8 cellular contexts compared by ENCODE assay signal in the genomic region with DNA sequence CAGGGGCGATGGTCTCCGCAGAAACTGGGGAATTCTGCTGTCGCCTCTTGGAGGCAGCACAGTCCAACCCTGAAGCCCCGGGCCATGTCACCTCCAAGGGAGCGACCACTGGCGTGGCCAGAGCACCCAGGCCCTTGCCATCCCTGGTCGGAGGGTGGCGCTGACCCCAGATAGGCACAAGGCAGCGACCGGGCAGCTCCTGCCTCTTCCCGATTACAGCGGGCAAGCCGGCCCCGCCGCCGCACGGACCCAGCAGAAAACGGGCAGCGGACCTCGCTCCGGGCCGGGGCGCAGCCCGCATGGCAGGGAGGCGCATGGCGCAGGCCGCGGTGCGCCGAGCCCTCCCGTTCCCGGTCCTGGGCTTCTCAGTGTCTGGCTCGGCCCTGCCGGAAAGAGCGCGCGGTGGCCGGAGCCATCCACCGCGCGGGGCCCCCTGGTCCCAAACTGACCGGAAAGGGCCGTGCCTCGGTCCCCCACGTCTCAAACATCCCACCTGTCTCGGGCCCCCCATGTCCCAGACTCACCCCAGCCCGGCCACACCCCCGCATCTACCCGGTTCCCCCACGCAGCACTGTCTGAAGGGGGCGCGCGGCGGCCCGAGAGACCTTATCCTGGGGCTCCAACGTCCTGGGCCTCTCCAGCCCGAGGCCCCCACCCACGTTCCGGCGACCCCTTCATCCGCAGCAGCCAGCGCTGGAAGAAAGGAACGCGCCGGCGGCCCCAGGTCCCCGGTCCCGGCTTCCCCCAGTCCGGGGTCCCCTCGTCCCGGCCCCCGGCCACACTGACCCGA. TPM values are rescaled to one million over a fixed set of nuclear protein-coding genes. Genes with fewer than 3 reads are reported as not detected.
DNase-seq lines count a peak whose midpoint lies in the region; ATAC-seq and TF ChIP-seq lines count a peak whose summit lies in the region.

No MANE protein-coding gene starts in this region.

- H3K27me3 Mint-ChIP-seq in effector memory CD8-positive, alpha-beta T cell, result peaks cover 17 to 38% of the 10 kb centered on the region in 2 donors
- peaks cover 8% of the 10 kb centered on the region for H3K27me3 Mint-ChIP-seq in mesothelial cell of epicardium (ENCODE audit: low read depth)
- H3K27me3 Mint-ChIP-seq in CD4-positive, alpha-beta T cell, result peaks cover 27% of the 10 kb centered on the region

- CTCF ChIA-PET in AG04450 (lab: Charles Lee), result interaction anchor here (0.7 to 0.9 kb wide), 2 partner anchors 16 to 91 kb away, joined by 3 read pairs; no protein-coding TSS in a partner anchor
- CTCF ChIA-PET in CD4-positive, alpha-beta T cell (lab: Charles Lee), result no interaction called here

- no peaks in the 10 kb centered on the region; the same call in 1 of the 2 replicates for H3K9me3 ChIP-seq in AG04450 (ENCODE audit: control insufficient read depth, insufficient read depth, low read length)
- H3K9me3 ChIP-seq in CD4-positive, alpha-beta T cell (ENCODE audit: control insufficient read depth, low read length), result no peaks in the 10 kb centered on the region

- ATAC-seq in effector memory CD8-positive, alpha-beta T cell (replicated peaks), result no peak
- ATAC-seq in GM19324 (IDR thresholded peaks at IDR 0.05; ENCODE audit: low FRiP score, unreplicated experiment), result no peak
- no peak for ATAC-seq in CD4-positive, alpha-beta T cell (ENCODE audit: poor library complexity)

- DNase-seq in AG04450 (ENCODE audit: low read depth, low spot score), result no peak
- peak; percentile 37 for DNase-seq in RPMI7951 (ENCODE audit: low read depth)
- no peak for DNase-seq in effector memory CD8-positive, alpha-beta T cell
- DNase-seq in mesothelial cell of epicardium (ENCODE audit: low spot score in 2 of 2, unreplicated experiment in 2 of 2), result no peak
- no peak for DNase-seq in activated CD4-positive, alpha-beta T cell treated with anti-CD3 and anti-CD28 coated beads for 1 hour
- no peak for DNase-seq in CD4-positive, alpha-beta T cell

- peak; percentile 32; the same call in 1 of the 2 replicates for TF ChIP-seq CTCF in AG04450 (IDR thresholded peaks at IDR 0.05; ENCODE audit: low read depth, low read length)
- peak; percentile 18; the same call in 1 of the 2 replicates for TF ChIP-seq CTCF in GM12875 (IDR thresholded peaks at IDR 0.05; ENCODE audit: borderline replicate concordance, insufficient read depth, low read depth, low read length)
- no peak for TF ChIP-seq CTCF in mesothelial cell of epicardium (IDR thresholded peaks at IDR 0.05; ENCODE audit: unreplicated experiment)
- TF ChIP-seq CTCF in CD4-positive, alpha-beta T cell (IDR thresholded peaks at IDR 0.05), result no peak

- H3K9me3 Mint-ChIP-seq in effector memory CD8-positive, alpha-beta T cell, result no peaks in the 10 kb centered on the region
- no peaks in the 10 kb centered on the region for H3K9me3 Mint-ChIP-seq in mesothelial cell of epicardium
- H3K9me3 Mint-ChIP-seq in CD4-positive, alpha-beta T cell, result no peaks in the 10 kb centered on the region

- peaks cover 11 to 15% of the 10 kb centered on the region in 2 donors for H3K4me1 Mint-ChIP-seq in effector memory CD8-positive, alpha-beta T cell (ENCODE audit: low read depth in 2 of 2)
- H3K4me1 Mint-ChIP-seq in mesothelial cell of epicardium, result peaks cover 5% of the 10 kb centered on the region
- peaks cover 13% of the 10 kb centered on the region for H3K4me1 Mint-ChIP-seq in CD4-positive, alpha-beta T cell (ENCODE audit: low read depth)

- intact Hi-C loops in CD4-positive, alpha-beta T cell (cut with DNase I, micrococcal nuclease), result no loop called here

- no peak overlapping the region for H3K27ac Mint-ChIP-seq in effector memory CD8-positive, alpha-beta T cell
- no peak overlapping the region for H3K27ac Mint-ChIP-seq in mesothelial cell of epicardium
- H3K27ac Mint-ChIP-seq in CD4-positive, alpha-beta T cell, result no peak overlapping the region

- H3K4me3 ChIP-seq in AG04450 (ENCODE audit: low read depth, low read length) (peak overlapping the region; percentile 55), GM12875 (ENCODE audit: low read depth, low read length) (no peak overlapping the region)

- POLR2A ChIA-PET in AG04450 (lab: Yijun Ruan, JAX), result interaction anchor here (1.3 to 1.5 kb wide), 2 partner anchors 24 kb away, joined by 5 to 6 read pairs; a partner anchor contains a TSS
- POLR2A ChIA-PET in CD4-positive, alpha-beta T cell (lab: Charles Lee), result no interaction called here

- H3K27ac ChIP-seq in AG04450 (ENCODE audit: low read depth, low read length), result no peak overlapping the region
- H3K27ac ChIP-seq in CD4-positive, alpha-beta T cell (ENCODE audit: low read depth, low read length), result no peak overlapping the region

- peaks cover 3% of the 10 kb centered on the region for H3K36me3 Mint-ChIP-seq in effector memory CD8-positive, alpha-beta T cell (ENCODE audit: insufficient read depth)
- no peaks in the 10 kb centered on the region for H3K36me3 Mint-ChIP-seq in mesothelial cell of epicardium
- peaks cover 16% of the 10 kb centered on the region for H3K36me3 Mint-ChIP-seq in CD4-positive, alpha-beta T cell (ENCODE audit: low read depth)

- peak overlapping the region; percentile 23 to 29 for H3K4me3 Mint-ChIP-seq in effector memory CD8-positive, alpha-beta T cell
- H3K4me3 Mint-ChIP-seq in mesothelial cell of epicardium, result peak overlapping the region; percentile 79
- H3K4me3 Mint-ChIP-seq in CD4-positive, alpha-beta T cell, result no peak overlapping the region

- H3K27me3 ChIP-seq in AG04450 (ENCODE audit: control insufficient read depth, insufficient read depth, low read length), result peaks cover 26% of the 10 kb centered on the region
- H3K27me3 ChIP-seq in CD4-positive, alpha-beta T cell (ENCODE audit: control insufficient read depth, insufficient read depth, low read length), result peaks cover 19% of the 10 kb centered on the region

RNA-seq across cellular contexts. Expression of a gene that starts 0.7 kb away (rescaled TPM):
- polyA plus RNA-seq in AG04450 (2011; rRNA removed), result 1.8 and 2.0 TPM in 2 replicates
- polyA minus RNA-seq in AG04450 (2011; rRNA and poly(A)+ RNA removed), result 2.1 and 2.9 TPM in 2 replicates
- 0.12 and 1.4 TPM in 2 replicates for total RNA-seq in RPMI7951 (2014; rRNA removed; shearing (Covaris generic))
- total RNA-seq in mesothelial cell of epicardium, result 8.5 to 9.4 TPM (median 8.8 TPM) in 3 replicates
- not detected for total RNA-seq in CD4-positive, alpha-beta T cell

RNA-seq across cellular contexts. Expression of a gene that starts 24.0 kb away (rescaled TPM):
- polyA plus RNA-seq in AG04450 (2011; rRNA removed), result 170 and 217 TPM in 2 replicates
- 116 and 182 TPM in 2 replicates for polyA minus RNA-seq in AG04450 (2011; rRNA and poly(A)+ RNA removed)
- 324 and 407 TPM in 2 replicates for total RNA-seq in RPMI7951 (2014; rRNA removed; shearing (Covaris generic))
- total RNA-seq in mesothelial cell of epicardium, result 161 to 174 TPM (median 163 TPM) in 3 replicates
- 100 to 1,000 TPM; 135 to 143 TPM for total RNA-seq in CD4-positive, alpha-beta T cell

RNA-seq across cellular contexts. Expression of a gene that starts 24.3 kb away (rescaled TPM):
- 30.7 and 40.9 TPM in 2 replicates for polyA plus RNA-seq in AG04450 (2011; rRNA removed)
- polyA minus RNA-seq in AG04450 (2011; rRNA and poly(A)+ RNA removed), result 49.6 and 52.4 TPM in 2 replicates
- total RNA-seq in RPMI7951 (2014; rRNA removed; shearing (Covaris generic)), result 47.5 and 55.9 TPM in 2 replicates
- 41.3 to 46.1 TPM (median 45.6 TPM) in 3 replicates for total RNA-seq in mesothelial cell of epicardium
- 10 to 100 TPM; 47.9 to 49.7 TPM for total RNA-seq in CD4-positive, alpha-beta T cell

RNA-seq across cellular contexts. Expression of a gene that starts 45.8 kb away (rescaled TPM):
- 29.0 and 45.3 TPM in 2 replicates for polyA plus RNA-seq in AG04450 (2011; rRNA removed)
- polyA minus RNA-seq in AG04450 (2011; rRNA and poly(A)+ RNA removed), result 46.7 and 58.3 TPM in 2 replicates
- total RNA-seq in RPMI7951 (2014; rRNA removed; shearing (Covaris generic)), result 53.2 and 74.2 TPM in 2 replicates
- 53.7 to 60.4 TPM (median 56.3 TPM) in 3 replicates for total RNA-seq in mesothelial cell of epicardium
- 1 to 10 TPM; 1.1 TPM for total RNA-seq in CD4-positive, alpha-beta T cell

Comparison
In these comparisons a context has a peak if more than half of its experiments do, and no peak if none do; other contexts are left out.
1. CTCF ChIP-seq: peak in AG04450 (single experiment) and GM12875 (single experiment); none in mesothelial cell of epicardium (single experiment) and CD4-positive, alpha-beta T cell (single experiment).